Comparison of ENCODE assay signal across 8 cellular contexts in genomic region chr7:148507064-148507573, GRCh38.
A peak's percentile ranks its signal among the peaks of the same experiment; 100 is the strongest.
DNase-seq lines count a peak whose midpoint lies in the region; ATAC-seq and TF ChIP-seq lines count a peak whose summit lies in the region.
"Not testable (repeated sequence)": the region's sequence is repeated elsewhere in the genome, so short reads cannot be mapped to it uniquely, and the experiment has no call there.

No MANE protein-coding gene starts in this region.

- ATAC-seq in GM19025 (IDR thresholded peaks at IDR 0.05; ENCODE audit: low read depth, unreplicated experiment) (peak; percentile 96), GM21515 (IDR thresholded peaks at IDR 0.05; ENCODE audit: unreplicated experiment) (peak; percentile 96), HG02885 (IDR thresholded peaks at IDR 0.05; ENCODE audit: poor library complexity, unreplicated experiment) (peak; percentile 98), HG03378 (IDR thresholded peaks at IDR 0.05; ENCODE audit: unreplicated experiment) (peak; percentile 99)

- H3K4me3 ChIP-seq in GM12865 (ENCODE audit: low read depth, low read length) = not testable (repeated sequence)

- DNase-seq in GM12865 (ENCODE audit: low read depth) = peak; percentile 86
- DNase-seq in SIG-M5 (lab: John Stamatoyannopoulos, UW) = peak; percentile 9
- peak; percentile 64 for DNase-seq in activated effector memory CD4-positive, alpha-beta T cell treated with anti-CD3 and anti-CD28 coated beads, Interleukin-2, amount 50 U/mL, for 16 hours
- peak; percentile 7 to 15 for DNase-seq in stimulated activated CD4-positive, alpha-beta T cell treated with anti-CD3 and anti-CD28 coated beads, Interleukin-4, amount 100 ng/mL, for 48 hours (ENCODE audit: low read depth in 2 of 2)

- TF ChIP-seq CTCF in GM12865 (IDR thresholded peaks at IDR 0.05; ENCODE audit: insufficient read depth, low read depth, low read length, missing control alignments) = not testable (repeated sequence)

Comparison
In these comparisons a context has a peak if more than half of its experiments do, and no peak if none do; other contexts are left out.
1. DNase-seq: peak in every context shown above with its lines; median percentile 86 in GM12865; 64 in activated effector memory CD4-positive, alpha-beta T cell treated with anti-CD3 and anti-CD28 coated beads, Interleukin-2, amount 50 U/mL, for 16 hours; 11 in stimulated activated CD4-positive, alpha-beta T cell treated with anti-CD3 and anti-CD28 coated beads, Interleukin-4, amount 100 ng/mL, for 48 hours; 9 in SIG-M5.